In the genomic region with DNA sequence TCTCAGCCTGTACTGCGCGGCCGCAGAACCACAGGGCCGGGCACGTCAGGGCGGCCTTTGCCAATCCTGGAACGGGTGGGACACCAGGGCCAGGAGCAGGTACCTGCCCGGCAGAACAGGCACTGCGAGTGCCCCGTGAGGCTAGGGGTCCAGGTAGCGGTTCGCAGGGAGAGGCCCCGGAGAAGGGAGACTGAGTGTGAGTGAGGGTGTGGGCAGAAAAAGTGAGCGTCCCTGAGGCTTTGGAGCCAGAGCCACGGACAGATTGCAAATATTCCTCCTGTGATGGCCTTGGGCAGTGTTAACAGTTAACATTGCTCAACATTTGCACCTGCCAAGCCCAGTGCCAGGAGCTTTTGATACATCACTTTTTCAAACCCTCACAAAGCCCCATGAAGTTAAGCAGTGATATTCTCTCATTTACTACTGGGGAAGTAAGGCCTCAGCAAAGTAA, we compare ENCODE assay signal across 8 cellular contexts. TPM values are rescaled to one million over a fixed set of nuclear protein-coding genes. Genes with fewer than 3 reads are reported as not detected.
A peak's percentile ranks its signal among the peaks of the same experiment; 100 is the strongest.
DNase-seq lines count a peak whose midpoint lies in the region; ATAC-seq and TF ChIP-seq lines count a peak whose summit lies in the region.

No MANE protein-coding gene starts in this region.

- H3K23ac ChIP-seq in trophoblast cell (ENCODE audit: low read length), result no peak overlapping the region

- no peak overlapping the region for H2BK12ac ChIP-seq in trophoblast cell (ENCODE audit: low read length)

- H3K4me1 ChIP-seq in Panc1 (ENCODE audit: control insufficient read depth, insufficient read depth, low read length) (peaks cover 7% of the 10 kb centered on the region), trophoblast cell (ENCODE audit: control insufficient read depth in 1 of 2, insufficient read depth in 2 of 2, low read length in 2 of 2) (peaks cover 4 to 5% of the 10 kb centered on the region in 2 experiments)

- no peak overlapping the region for H3K27ac ChIP-seq in Panc1 (ENCODE audit: low read length)
- H3K27ac ChIP-seq in trophoblast cell (ENCODE audit: low read depth, low read length), result no peak overlapping the region

- CTCF ChIA-PET in Panc1 (lab: Charles Lee), result no interaction called here

- H3K79me1 ChIP-seq in trophoblast cell (ENCODE audit: low read length), result no peaks in the 10 kb centered on the region

- H3K36me3 ChIP-seq in Panc1 (ENCODE audit: control insufficient read depth, insufficient read depth, low read length), result peaks cover 6% of the 10 kb centered on the region; the same call in 1 of the 2 replicates
- peaks cover 26 to 29% of the 10 kb centered on the region in 2 experiments for H3K36me3 ChIP-seq in trophoblast cell (ENCODE audit: control insufficient read depth in 1 of 2, insufficient read depth in 2 of 2, low read length in 2 of 2)

- no peak for TF ChIP-seq CTCF in CD14-positive monocyte (IDR thresholded peaks at IDR 0.05)
- no peak for TF ChIP-seq CTCF in Panc1 (IDR thresholded peaks at IDR 0.05)
- TF ChIP-seq CTCF in fibroblast of the aortic adventitia (IDR thresholded peaks at IDR 0.05; ENCODE audit: insufficient read depth, low read length), result no peak

- WGBS in trophoblast cell (ENCODE audit: extremely low coverage, insufficient coverage, insufficient read length), result no CpG with 5 or more reads among the region's 15 CpGs

- H3K4me3 Mint-ChIP-seq in CD14-positive monocyte, result peak overlapping the region; percentile 66 to 91

- H2BK120ac ChIP-seq in trophoblast cell (ENCODE audit: insufficient read depth, low read length, poor library complexity), result no peak overlapping the region

- no peak overlapping the region for H3K9ac ChIP-seq in trophoblast cell (ENCODE audit: low read length)

- peaks cover 0 to 8% (median 0%) of the 10 kb centered on the region in 7 donors for H3K9me3 Mint-ChIP-seq in CD14-positive monocyte

- no peak overlapping the region for H2AK5ac ChIP-seq in trophoblast cell (ENCODE audit: low read length)

- no peaks in the 10 kb centered on the region for H3K9me3 ChIP-seq in Panc1 (ENCODE audit: control insufficient read depth, insufficient read depth, low read depth, low read length)
- peaks cover 2% of the 10 kb centered on the region for H3K9me3 ChIP-seq in trophoblast cell (ENCODE audit: insufficient read depth, low read depth, low read length)

- peaks cover 44 to 57% of the 10 kb centered on the region in 2 donors for H3K36me3 Mint-ChIP-seq in CD14-positive monocyte

- no peak overlapping the region for H4K12ac ChIP-seq in trophoblast cell (ENCODE audit: low read depth, low read length)

- peaks cover 29 to 31% (median 30%) of the 10 kb centered on the region in 3 donors for H3K27me3 Mint-ChIP-seq in CD14-positive monocyte (ENCODE audit: low read depth in 3 of 3)

- H2AFZ ChIP-seq in trophoblast cell (ENCODE audit: insufficient read depth, low read length, poor library complexity), result no peak overlapping the region

- H4K8ac ChIP-seq in trophoblast cell (ENCODE audit: low read depth, low read length), result no peak overlapping the region

- DNase-seq in CD14-positive monocyte (ENCODE audit: low spot score) (no peak), Panc1 (ENCODE audit: low read depth, low spot score) (no peak), fibroblast of the aortic adventitia (ENCODE audit: low read depth) (no peak), trophoblast cell (peak; percentile 38 to 69), DMS153 (lab: John Stamatoyannopoulos, UW) (no peak), HT-29 (ENCODE audit: low spot score) (no peak)

- no peaks in the 10 kb centered on the region for H3K27me3 ChIP-seq in Panc1 (ENCODE audit: control insufficient read depth, insufficient read depth, low read length)
- H3K27me3 ChIP-seq in trophoblast cell (ENCODE audit: insufficient read depth, low read length), result no peaks in the 10 kb centered on the region

- ATAC-seq in Panc1 (peak; percentile 2; the same call in 1 of the 2 replicates), GM18505 (IDR thresholded peaks at IDR 0.05; ENCODE audit: unreplicated experiment) (no peak), HG03354 (IDR thresholded peaks at IDR 0.05; ENCODE audit: poor library complexity, severe bottlenecking, unreplicated experiment) (no peak)

- peaks cover 19% of the 10 kb centered on the region for H3K4me1 Mint-ChIP-seq in CD14-positive monocyte

- no peak overlapping the region for H4K91ac ChIP-seq in trophoblast cell (ENCODE audit: low read depth, low read length)

- H3K18ac ChIP-seq in trophoblast cell (ENCODE audit: low read length), result no peak overlapping the region

- POLR2A ChIA-PET in Panc1 (lab: Charles Lee), result no interaction called here

- TF ChIP-seq POLR2A in GM18505 (IDR thresholded peaks at IDR 0.05; ENCODE audit: borderline replicate concordance, extremely low read depth, insufficient read depth, insufficient read length), result no peak

- intact Hi-C loops in CD14-positive monocyte (cut with micrococcal nuclease) (no loop called here), Panc1 (cut with micrococcal nuclease; ENCODE audit: unreplicated experiment) (loop anchor here (10.0 kb wide), 1 partner anchor 56 kb away; no protein-coding TSS in a partner anchor)

- H3K4me3 ChIP-seq in Panc1 (ENCODE audit: low read depth in 2 of 2, low read length in 2 of 2) (peak overlapping the region; percentile 55 to 84), fibroblast of the aortic adventitia (ENCODE audit: low read depth, low read length) (peak overlapping the region; percentile 55), trophoblast cell (ENCODE audit: low read depth, low read length) (peak overlapping the region; percentile 45)

- in situ Hi-C loops in Panc1 (cut with HindIII; ENCODE audit: low pct_unique_long_range_greater_than_20kb, low sequenced_read_pairs), result no loop called here

- H3K79me2 ChIP-seq in trophoblast cell (ENCODE audit: control insufficient read depth, insufficient read depth, low read length, poor library complexity), result no peaks in the 10 kb centered on the region

- H2BK5ac ChIP-seq in trophoblast cell (ENCODE audit: low read depth, low read length, poor library complexity), result no peak overlapping the region

- no peak overlapping the region for H3K14ac ChIP-seq in trophoblast cell (ENCODE audit: low read length)

- no peak overlapping the region for H3K27ac Mint-ChIP-seq in CD14-positive monocyte

- H3K4ac ChIP-seq in trophoblast cell (ENCODE audit: low read depth, low read length), result no peak overlapping the region

- H3K4me2 ChIP-seq in trophoblast cell (ENCODE audit: low read length), result peak overlapping the region; percentile 67

- no TSS peak for BruUV-seq in Panc1 (replicated peaks; lab: Mats Ljungman, UMichigan)

RNA-seq across cellular contexts. Expression of gene GNMT, which starts 0.5 kb away (rescaled TPM):
- under 1 TPM; 0.17 to 0.31 TPM for polyA plus RNA-seq in CD14-positive monocyte
- 0.72 TPM for total RNA-seq in Panc1 (2021; ENCODE audit: unreplicated experiment)
- 0.41 TPM for polyA plus RNA-seq in Panc1 (2012; ENCODE audit: insufficient read length)
- 0.25 and 0.36 TPM in 2 replicates for total RNA-seq in fibroblast of the aortic adventitia (ENCODE audit: low replicate concordance)
- 0.28 and 0.47 TPM in 2 replicates for polyA plus RNA-seq in trophoblast cell (2013)
- not detected in 2 replicates for total RNA-seq in HT-29 (2014; rRNA removed; shearing (Covaris generic))

RNA-seq across cellular contexts. Expression of gene PEX6, which starts 17.9 kb away (rescaled TPM):
- 10 to 100 TPM; 15.5 to 16.2 TPM for polyA plus RNA-seq in CD14-positive monocyte
- total RNA-seq in Panc1 (2021; ENCODE audit: unreplicated experiment) (21.7 TPM), fibroblast of the aortic adventitia (ENCODE audit: low replicate concordance) (19.3 and 39.4 TPM in 2 replicates)
- 20.8 TPM for polyA plus RNA-seq in Panc1 (2012; ENCODE audit: insufficient read length)
- 6.8 and 7.0 TPM in 2 replicates for polyA plus RNA-seq in trophoblast cell (2013)
- 40.9 and 50.5 TPM in 2 replicates for total RNA-seq in HT-29 (2014; rRNA removed; shearing (Covaris generic))

RNA-seq across cellular contexts. Expression of gene PPP2R5D, which starts 23.3 kb away (rescaled TPM):
- polyA plus RNA-seq in CD14-positive monocyte, result 10 to 100 TPM; 10.3 to 14.9 TPM
- total RNA-seq in Panc1 (2021; ENCODE audit: unreplicated experiment), result 63.6 TPM
- polyA plus RNA-seq in Panc1 (2012; ENCODE audit: insufficient read length), result 65.0 TPM
- total RNA-seq in fibroblast of the aortic adventitia (ENCODE audit: low replicate concordance), result 46.9 and 60.9 TPM in 2 replicates
- polyA plus RNA-seq in trophoblast cell (2013), result 40.2 and 41.3 TPM in 2 replicates
- 48.1 and 53.4 TPM in 2 replicates for total RNA-seq in HT-29 (2014; rRNA removed; shearing (Covaris generic))

RNA-seq across cellular contexts. Expression of gene CNPY3, which starts 31.8 kb away (rescaled TPM):
- polyA plus RNA-seq in CD14-positive monocyte, result 100 to 1,000 TPM; 237 to 295 TPM
- total RNA-seq in Panc1 (2021; ENCODE audit: unreplicated experiment) (72.8 TPM), fibroblast of the aortic adventitia (ENCODE audit: low replicate concordance) (23.2 and 45.6 TPM in 2 replicates)
- polyA plus RNA-seq in Panc1 (2012; ENCODE audit: insufficient read length), result 110 TPM
- polyA plus RNA-seq in trophoblast cell (2013), result 31.1 and 31.3 TPM in 2 replicates
- total RNA-seq in HT-29 (2014; rRNA removed; shearing (Covaris generic)), result 50.2 and 54.5 TPM in 2 replicates

RNA-seq across cellular contexts. Expression of gene PTCRA, which starts 45.2 kb away (rescaled TPM):
- polyA plus RNA-seq in CD14-positive monocyte, result under 1 TPM; 0.55 to 0.83 TPM
- not detected for total RNA-seq in Panc1 (2021; ENCODE audit: unreplicated experiment)
- polyA plus RNA-seq in Panc1 (2012; ENCODE audit: insufficient read length), result not detected
- not detected in 2 replicates for total RNA-seq in fibroblast of the aortic adventitia (ENCODE audit: low replicate concordance)
- polyA plus RNA-seq in trophoblast cell (2013), result not detected in 2 replicates
- total RNA-seq in HT-29 (2014; rRNA removed; shearing (Covaris generic)), result not detected in 2 replicates

Comparison
In these comparisons a context has a peak if more than half of its experiments do, and no peak if none do; other contexts are left out.
1. DNase-seq: peak in trophoblast cell (2 of 2); none in CD14-positive monocyte (single experiment), Panc1 (single experiment), fibroblast of the aortic adventitia (single experiment), DMS153 (single experiment) and HT-29 (single experiment).
2. Peak in every context shown above with its lines, with median percentiles within 50 percentile points of each other: H3K4me3 ChIP-seq.